Comparison of ENCODE assay signal across 1 cellular context in the genomic region with DNA sequence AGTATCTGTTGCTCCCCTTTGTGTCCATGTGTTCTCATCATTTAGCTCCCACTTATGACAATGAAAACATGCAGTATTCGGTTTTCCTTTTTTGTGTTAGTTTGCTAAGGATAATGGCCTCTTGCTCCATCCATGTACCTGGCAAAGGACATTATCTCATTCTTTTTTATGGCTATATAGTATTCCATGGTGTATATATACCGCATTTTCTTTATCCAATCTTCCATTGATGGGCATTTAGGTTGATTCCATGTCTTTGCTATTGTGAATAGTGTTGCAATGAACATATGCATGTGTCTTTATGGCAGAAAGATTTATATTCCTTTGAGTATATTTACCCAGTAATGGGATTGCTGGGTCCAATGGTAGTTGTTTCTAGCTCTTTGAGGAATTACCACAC.
TF ChIP-seq lines count a peak whose summit lies in the region.

No MANE protein-coding gene starts in this region.

TF ChIP-seq in HEK293, 187 proteins besides CTCF, POLR2A, EP300 and RAD21 (continued from another document):
- TF ChIP-seq, protein P1, sequence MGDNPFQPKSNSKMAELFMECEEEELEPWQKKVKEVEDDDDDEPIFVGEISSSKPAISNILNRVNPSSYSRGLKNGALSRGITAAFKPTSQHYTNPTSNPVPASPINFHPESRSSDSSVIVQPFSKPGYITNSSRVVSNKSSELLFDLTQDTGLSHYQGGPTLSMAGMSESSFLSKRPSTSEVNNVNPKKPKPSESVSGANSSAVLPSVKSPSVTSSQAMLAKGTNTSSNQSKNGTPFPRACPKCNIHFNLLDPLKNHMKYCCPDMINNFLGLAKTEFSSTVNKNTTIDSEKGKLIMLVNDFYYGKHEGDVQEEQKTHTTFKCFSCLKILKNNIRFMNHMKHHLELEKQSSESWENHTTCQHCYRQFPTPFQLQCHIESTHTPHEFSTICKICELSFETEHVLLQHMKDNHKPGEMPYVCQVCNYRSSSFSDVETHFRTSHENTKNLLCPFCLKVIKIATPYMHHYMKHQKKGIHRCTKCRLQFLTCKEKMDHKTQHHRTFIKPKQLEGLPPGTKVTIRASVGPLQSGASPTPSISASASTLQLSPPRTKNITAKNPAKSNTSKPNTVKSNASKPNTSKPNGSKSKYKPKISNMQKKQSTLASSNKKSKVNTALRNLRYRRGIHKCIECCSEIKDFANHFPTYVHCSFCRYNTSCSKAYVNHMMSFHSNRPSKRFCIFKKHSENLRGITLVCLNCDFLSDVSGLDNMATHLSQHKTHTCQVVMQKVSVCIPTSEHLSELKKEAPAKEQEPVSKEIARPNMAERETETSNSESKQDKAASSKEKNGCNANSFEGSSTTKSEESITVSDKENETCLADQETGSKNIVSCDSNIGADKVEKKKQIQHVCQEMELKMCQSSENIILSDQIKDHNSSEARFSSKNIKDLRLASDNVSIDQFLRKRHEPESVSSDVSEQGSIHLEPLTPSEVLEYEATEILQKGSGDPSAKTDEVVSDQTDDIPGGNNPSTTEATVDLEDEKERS (tag by site-specific recombination; IDR thresholded peaks at IDR 0.05) = 0 out of 2 replicates have a peak, but pooled peaks have one; percentile 32
